In genomic region chr7:262631-263311, GRCh38 we compare ENCODE assay signal across 12 cellular contexts. TPM values are rescaled to one million over a fixed set of nuclear protein-coding genes. Genes with fewer than 3 reads are reported as not detected.
DNase-seq lines count a peak whose midpoint lies in the region; ATAC-seq and TF ChIP-seq lines count a peak whose summit lies in the region.
"Not testable (repeated sequence)": the region's sequence is repeated elsewhere in the genome, so short reads cannot be mapped to it uniquely, and the experiment has no call there.
"Had no signal": no experiment of that assay in that cellular context is flagged by ENCODE, and none has a peak within 500 bp of the region (broad histone marks: within the 10 kb centered on the region; RNA-seq: fewer than 3 reads in every experiment).

No MANE protein-coding gene starts in this region.

- in situ Hi-C loops in GM13977 (cut with MboI; ENCODE audit: low pct_unique_long_range_greater_than_20kb, low sequenced_read_pairs, unreplicated experiment); astrocyte of the spinal cord (cut with HindIII; ENCODE audit: low sequenced_read_pairs): not testable (repeated sequence)

- peaks cover 96% of the 10 kb centered on the region for H3K9me3 ChIP-seq in AG04450 (ENCODE audit: control insufficient read depth, insufficient read depth, low read length)
- H3K9me3 ChIP-seq in SK-N-SH; cardiac muscle cell (ENCODE audit: low read depth): not testable (repeated sequence)

- DNase-seq in AG04450 (ENCODE audit: low read depth, low spot score); SK-N-SH; astrocyte of the spinal cord (ENCODE audit: low read depth, low spot score); cardiac muscle cell (ENCODE audit: low read depth in 1 of 2, low spot score in 1 of 2); neural crest cell (ENCODE audit: low read depth, low spot score): not testable (repeated sequence)
- peak; percentile 71 for DNase-seq in GM13977 (ENCODE audit: low spot score)
- DNase-seq in activated CD8-positive, alpha-beta memory T cell treated with anti-CD3 and anti-CD28 coated beads, Interleukin-2, amount 10 ng/mL, durations not matched to agents 7 days and 5 days: peak; percentile 89
- DNase-seq in stimulated activated CD4-positive, alpha-beta T cell treated with anti-CD3 and anti-CD28 coated beads, TNF-alpha, amount 100 ng/mL, for 4 hours (ENCODE audit: low read depth in 3 of 3): peak; percentile 14 to 37 (median 29)

- not testable (repeated sequence) for H3K4me3 Mint-ChIP-seq in activated CD8-positive, alpha-beta memory T cell treated with anti-CD3 and anti-CD28 coated beads, Interleukin-2, amount 10 ng/mL, durations not matched to agents 7 days and 5 days; neural crest cell

- H4K20me1 ChIP-seq in SK-N-SH (ENCODE audit: insufficient read depth): not testable (repeated sequence)

- H3K4me3 ChIP-seq in AG04450 (ENCODE audit: low read depth, low read length); SK-N-SH (ENCODE audit: low read depth in 2 of 2, low read length in 1 of 2); astrocyte of the spinal cord (ENCODE audit: low read depth, low read length); cardiac muscle cell: not testable (repeated sequence)

- not testable (repeated sequence) for TF ChIP-seq EP300 in SK-N-SH (IDR thresholded peaks at IDR 0.05; ENCODE audit: borderline replicate concordance in 1 of 2, low read depth in 1 of 2, low read length in 1 of 2)

- H3K27ac Mint-ChIP-seq in activated CD8-positive, alpha-beta memory T cell treated with anti-CD3 and anti-CD28 coated beads, Interleukin-2, amount 10 ng/mL, durations not matched to agents 7 days and 5 days: not testable (repeated sequence)
- peak overlapping the region; percentile 62 for H3K27ac Mint-ChIP-seq in neural crest cell (ENCODE audit: unreplicated experiment)

- H3K9me2 ChIP-seq in SK-N-SH: not testable (repeated sequence)

- not testable (repeated sequence) for H3K4me2 ChIP-seq in SK-N-SH

- not testable (repeated sequence) for H3K9me3 Mint-ChIP-seq in activated CD8-positive, alpha-beta memory T cell treated with anti-CD3 and anti-CD28 coated beads, Interleukin-2, amount 10 ng/mL, durations not matched to agents 7 days and 5 days (ENCODE audit: low read depth); neural crest cell

- not testable (repeated sequence) for H3K4me1 ChIP-seq in SK-N-SH (ENCODE audit: control insufficient read depth in 1 of 2, insufficient read depth in 2 of 2, low read depth in 1 of 2, low read length in 1 of 2); cardiac muscle cell (ENCODE audit: low read depth)

- H3K36me3 Mint-ChIP-seq in activated CD8-positive, alpha-beta memory T cell treated with anti-CD3 and anti-CD28 coated beads, Interleukin-2, amount 10 ng/mL, durations not matched to agents 7 days and 5 days: not testable (repeated sequence)
- peaks cover 14% of the 10 kb centered on the region for H3K36me3 Mint-ChIP-seq in neural crest cell (ENCODE audit: low read depth)

- H3K79me2 ChIP-seq in SK-N-SH (ENCODE audit: insufficient read depth): not testable (repeated sequence)

- H3K27me3 Mint-ChIP-seq in activated CD8-positive, alpha-beta memory T cell treated with anti-CD3 and anti-CD28 coated beads, Interleukin-2, amount 10 ng/mL, durations not matched to agents 7 days and 5 days: not testable (repeated sequence)
- peaks cover 10% of the 10 kb centered on the region for H3K27me3 Mint-ChIP-seq in neural crest cell (ENCODE audit: low read depth)

- not testable (repeated sequence) for H3K27me3 ChIP-seq in AG04450 (ENCODE audit: control insufficient read depth, insufficient read depth, low read length); SK-N-SH (ENCODE audit: insufficient read depth); cardiac muscle cell

- H2AFZ ChIP-seq in SK-N-SH (ENCODE audit: low read depth): not testable (repeated sequence)

- H3K36me3 ChIP-seq in SK-N-SH (replicated peaks in 1 of 2; ENCODE audit: control insufficient read depth in 1 of 2, insufficient read depth in 2 of 2, low read length in 1 of 2); cardiac muscle cell: not testable (repeated sequence)

- TF ChIP-seq CTCF in AG04450 (IDR thresholded peaks at IDR 0.05; ENCODE audit: low read depth, low read length) (peak; percentile 18; the same call in 1 of the 2 replicates), GM13977 (IDR thresholded peaks at IDR 0.05; ENCODE audit: extremely low read depth, insufficient read depth, missing control alignments) (peak; percentile 59), SK-N-SH (IDR thresholded peaks at IDR 0.05) (peak; percentile 8; the same call in 1 of the 2 replicates), astrocyte of the spinal cord (IDR thresholded peaks at IDR 0.05; ENCODE audit: low read depth, low read length) (peak; percentile 15), cardiac muscle cell (IDR thresholded peaks at IDR 0.05; ENCODE audit: low read depth, low read length) (peak; percentile 26), neural crest cell (conservative IDR thresholded peaks at IDR 0.05) (peak; percentile 59)

- not testable (repeated sequence) for H3K4me1 Mint-ChIP-seq in activated CD8-positive, alpha-beta memory T cell treated with anti-CD3 and anti-CD28 coated beads, Interleukin-2, amount 10 ng/mL, durations not matched to agents 7 days and 5 days; neural crest cell

- H3K9ac ChIP-seq in SK-N-SH: not testable (repeated sequence)

- POLR2A ChIA-PET in AG04450 (lab: Yijun Ruan, JAX); SK-N-SH (lab: Yijun Ruan, JAX): not testable (repeated sequence)

- peaks cover 14% of the 10 kb centered on the region for H3F3A ChIP-seq in SK-N-SH (replicated peaks; ENCODE audit: insufficient read depth)

- WGBS in SK-N-SH (ENCODE audit: low lambda C conversion rate): 67% methylated on average over 16 of the region's 31 CpGs

- H3K27ac ChIP-seq in AG04450 (ENCODE audit: low read depth, low read length); SK-N-SH (ENCODE audit: low read depth in 2 of 2, low read length in 1 of 2); cardiac muscle cell: not testable (repeated sequence)

- CTCF ChIA-PET in AG04450 (lab: Charles Lee): interaction anchor here (0.6 to 0.9 kb wide), 2 partner anchors 9 to 507 kb away, joined by 3 to 5 read pairs; no protein-coding TSS in a partner anchor
- CTCF ChIA-PET in SK-N-SH (lab: Yijun Ruan, JAX); activated CD8-positive, alpha-beta memory T cell treated with anti-CD3 and anti-CD28 coated beads, Interleukin-2, amount 10 ng/mL, durations not matched to agents 7 days and 5 days (lab: Charles Lee): not testable (repeated sequence)

- not testable (repeated sequence) for ATAC-seq in activated CD8-positive, alpha-beta memory T cell treated with anti-CD3 and anti-CD28 coated beads, Interleukin-2, amount 10 ng/mL, durations not matched to agents 7 days and 5 days

- not testable (repeated sequence) for TF ChIP-seq RAD21 in SK-N-SH (IDR thresholded peaks at IDR 0.05; ENCODE audit: low read length)

RNA-seq across cellular contexts. Expression of gene FOXL3, which starts 27.2 kb away (rescaled TPM):
- not detected in 2 replicates for polyA plus RNA-seq in AG04450 (2011; rRNA removed)
- not detected in 2 replicates for polyA minus RNA-seq in AG04450 (2011; rRNA and poly(A)+ RNA removed)
- not detected in 2 replicates for polyA plus RNA-seq in SK-N-SH (2012; rRNA removed)
- not detected in 2 replicates for polyA plus RNA-seq in SK-N-SH (2012; cell fraction: cytosol; rRNA removed)
- not detected in 2 replicates for polyA plus RNA-seq in SK-N-SH (2012; cell fraction: nucleus; rRNA removed)
- not detected for total RNA-seq in activated CD8-positive, alpha-beta memory T cell treated with anti-CD3 and anti-CD28 coated beads, Interleukin-2, amount 10 ng/mL, durations not matched to agents 7 days and 5 days
- not detected in 2 replicates for total RNA-seq in cardiac muscle cell
- polyA plus RNA-seq in cardiac muscle cell: not detected in 2 replicates
- total RNA-seq in neural crest cell: not detected in 2 replicates
- total RNA-seq: A172, Daoy, liver, SJCRH30 had no signal
- polyA plus RNA-seq: liver had no signal

Comparison
In these comparisons a context has a peak if more than half of its experiments do, and no peak if none do; other contexts are left out.
1. CTCF ChIP-seq: peak in every context shown above with its lines; median percentile 59 in GM13977; 59 in neural crest cell; 26 in cardiac muscle cell; 18 in AG04450; 15 in astrocyte of the spinal cord; 8 in SK-N-SH.